In genomic region chr6:26312096-26312463, GRCh38 we compare ENCODE assay signal across 7 cellular contexts. TPM values are rescaled to one million over a fixed set of nuclear protein-coding genes. Genes with fewer than 3 reads are reported as not detected.
DNase-seq lines count a peak whose midpoint lies in the region; ATAC-seq and TF ChIP-seq lines count a peak whose summit lies in the region.

No MANE protein-coding gene starts in this region.

- H3K4me2 ChIP-seq in OCI-LY7 (ENCODE audit: low read length), result peak overlapping the region; percentile 78
- H3K4me2 ChIP-seq in parathyroid adenoma (ENCODE audit: low read length), result peak overlapping the region; percentile 92

- peaks cover 29% of the 10 kb centered on the region for H3K4me1 ChIP-seq in OCI-LY7 (ENCODE audit: insufficient read depth, low read length, poor library complexity, severe bottlenecking)
- H3K4me1 ChIP-seq in endocrine pancreas (ENCODE audit: control insufficient read depth, insufficient read depth, low read length), result no peaks in the 10 kb centered on the region
- no peaks in the 10 kb centered on the region for H3K4me1 ChIP-seq in parathyroid adenoma

- TF ChIP-seq CTCF in GM12864 (IDR thresholded peaks at IDR 0.05; ENCODE audit: low read depth, low read length, missing control alignments), result no peak
- 0 out of 2 replicates have a peak, but pooled peaks have one; percentile 5 for TF ChIP-seq CTCF in OCI-LY7 (conservative IDR thresholded peaks at IDR 0.05; ENCODE audit: low read length)
- TF ChIP-seq CTCF in parathyroid adenoma (IDR thresholded peaks at IDR 0.05), result no peak

- H4K20me1 ChIP-seq in OCI-LY7 (ENCODE audit: insufficient read depth, low read length), result no peaks in the 10 kb centered on the region

- peak overlapping the region; percentile 43 for H3K27ac ChIP-seq in OCI-LY7 (ENCODE audit: low read depth, low read length, poor library complexity, severe bottlenecking)
- peak overlapping the region; percentile 45 for H3K27ac ChIP-seq in parathyroid adenoma

- H3K9ac ChIP-seq in endocrine pancreas (ENCODE audit: control insufficient read depth, insufficient read depth, low read length) (no peak overlapping the region), parathyroid adenoma (no peak overlapping the region)

- H3K9me2 ChIP-seq in OCI-LY7 (ENCODE audit: insufficient read depth, low read length), result no peaks in the 10 kb centered on the region

- H3K27me3 ChIP-seq in endocrine pancreas (ENCODE audit: control insufficient read depth, insufficient read depth, low read length), result no peaks in the 10 kb centered on the region
- no peaks in the 10 kb centered on the region for H3K27me3 ChIP-seq in parathyroid adenoma (ENCODE audit: control insufficient read depth, insufficient read depth, low read length)

- no peaks in the 10 kb centered on the region for H3K36me3 ChIP-seq in OCI-LY7 (ENCODE audit: insufficient read depth, low read length)
- H3K36me3 ChIP-seq in endocrine pancreas (ENCODE audit: control insufficient read depth, insufficient read depth, low read length), result no peaks in the 10 kb centered on the region
- no peaks in the 10 kb centered on the region for H3K36me3 ChIP-seq in parathyroid adenoma (ENCODE audit: control insufficient read depth, insufficient read depth, low read length)

- H3K4me3 ChIP-seq in GM12864 (ENCODE audit: low read depth, low read length), result peak overlapping the region; percentile 39
- H3K4me3 ChIP-seq in OCI-LY7 (ENCODE audit: low read depth, low read length, poor library complexity, severe bottlenecking), result peak overlapping the region; percentile 71
- H3K4me3 ChIP-seq in endocrine pancreas (ENCODE audit: control insufficient read depth, insufficient read depth, low read length), result peak overlapping the region; percentile 64
- peak overlapping the region; percentile 82 for H3K4me3 ChIP-seq in parathyroid adenoma (ENCODE audit: low read depth, low read length)

- no peaks in the 10 kb centered on the region for H3K9me3 ChIP-seq in OCI-LY7 (ENCODE audit: low read length)
- H3K9me3 ChIP-seq in endocrine pancreas (ENCODE audit: control insufficient read depth, low read length), result no peaks in the 10 kb centered on the region
- no peaks in the 10 kb centered on the region for H3K9me3 ChIP-seq in parathyroid adenoma (ENCODE audit: control insufficient read depth, low read length)

- CTCF ChIA-PET in OCI-LY7 (lab: Charles Lee; ENCODE audit: unreplicated experiment), result no interaction called here

- intact Hi-C loops in OCI-LY7 (cut with micrococcal nuclease; ENCODE audit: unreplicated experiment), result loop anchor here (5.0 kb wide), 1 partner anchor 225 kb away; the partner anchor contains the start of gene HMGN4

- DNase-seq in GM12864 (ENCODE audit: low read depth), result no peak
- DNase-seq in OCI-LY7 (ENCODE audit: low spot score), result no peak
- no peak for DNase-seq in occipital lobe (lab: John Stamatoyannopoulos, UW)
- DNase-seq in LoVo (ENCODE audit: low spot score), result no peak

- BruUV-seq in OCI-LY7 (replicated peaks; lab: Mats Ljungman, UMichigan), result no TSS peak

- H2AFZ ChIP-seq in OCI-LY7 (ENCODE audit: low read length) (peak overlapping the region; percentile 36; the same call in 1 of the 2 replicates), parathyroid adenoma (peak overlapping the region; percentile 3)

- H3K79me2 ChIP-seq in OCI-LY7 (ENCODE audit: insufficient read depth, low read depth, low read length) (no peaks in the 10 kb centered on the region), parathyroid adenoma (no peaks in the 10 kb centered on the region)

- POLR2A ChIA-PET in OCI-LY7 (lab: Charles Lee), result interaction anchor here (0.7 kb wide), 1 partner anchor 22 kb away, joined by 3 read pairs; no protein-coding TSS in a partner anchor

- ATAC-seq in GM18870 (IDR thresholded peaks at IDR 0.05; ENCODE audit: unreplicated experiment), result no peak

RNA-seq across cellular contexts. Expression of gene BTN3A2, which starts 52.9 kb away (rescaled TPM):
- total RNA-seq in OCI-LY7 (2014; rRNA removed; shearing (Covaris generic)), result 47.9 and 54.5 TPM in 2 replicates
- 70.8 and 95.7 TPM in 2 replicates for total RNA-seq in OCI-LY7 (2022)
- 2.3 TPM for total RNA-seq in occipital lobe

Comparison
In these comparisons a context has a peak if more than half of its experiments do, and no peak if none do; other contexts are left out.
1. RNA of gene BTN3A2, which starts 52.9 kb away (total RNA-seq): 47.9 to 95.7 TPM in OCI-LY7; 2.3 TPM in occipital lobe (single experiment); every median in the first group is over 10 times any median in the second.
2. Peak in every context shown above with its lines, with median percentiles within 50 percentile points of each other: H3K4me3 ChIP-seq.